8 cellular contexts compared by ENCODE assay signal in the genomic region with DNA sequence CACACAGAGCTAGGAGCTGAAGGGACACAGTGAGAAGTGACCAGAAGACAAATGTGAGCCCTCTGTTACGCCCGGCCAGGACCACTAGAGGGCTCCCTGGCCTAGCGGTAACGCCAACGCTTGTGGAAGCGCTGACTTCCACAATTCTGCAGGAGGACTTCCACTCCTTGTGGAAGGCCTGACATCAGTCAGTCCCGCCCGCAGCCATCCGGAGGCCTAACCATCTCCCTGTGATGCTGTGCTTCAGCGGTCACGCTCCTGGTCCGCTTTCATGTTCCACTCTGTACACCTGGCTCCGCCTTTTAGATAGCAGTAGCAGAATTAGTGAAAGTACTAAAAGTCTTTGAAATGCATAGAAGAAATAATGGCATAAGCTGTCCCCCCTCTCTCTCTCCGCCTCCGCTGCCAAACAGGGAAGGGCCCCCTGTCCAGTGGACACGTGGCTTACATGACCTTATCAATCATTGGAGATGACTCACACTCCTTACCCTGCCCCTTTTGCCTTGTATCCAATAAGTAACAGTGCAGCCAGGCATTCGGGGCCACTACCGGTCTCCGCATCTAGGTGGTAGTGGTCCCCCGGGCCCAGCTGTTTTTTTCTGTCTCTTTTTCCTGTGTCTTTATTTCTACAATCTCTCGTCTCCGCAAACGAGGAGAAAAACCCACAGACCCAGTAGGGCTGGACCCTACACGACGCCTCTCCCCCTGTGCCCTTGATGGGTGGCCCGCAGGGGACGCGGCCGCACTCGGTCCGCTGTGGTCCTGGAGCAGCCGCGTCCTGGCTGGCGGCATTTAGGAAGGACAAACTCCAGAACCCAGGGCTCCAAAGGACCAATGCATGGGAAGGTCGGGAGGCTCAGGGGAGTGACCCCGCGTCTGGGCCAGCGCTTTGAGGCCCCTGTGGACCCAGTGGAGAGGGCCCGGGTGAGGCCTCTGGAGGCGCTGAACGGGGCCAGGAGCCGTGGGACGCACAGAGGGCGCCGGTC. TPM values are rescaled to one million over a fixed set of nuclear protein-coding genes. Genes with fewer than 3 reads are reported as not detected.
DNase-seq lines count a peak whose midpoint lies in the region; ATAC-seq and TF ChIP-seq lines count a peak whose summit lies in the region.

No MANE protein-coding gene starts in this region.

- H3K4me2 ChIP-seq in PC-3 (ENCODE audit: low read length), result no peak overlapping the region
- H3K4me2 ChIP-seq in fibroblast of lung (ENCODE audit: extremely low read depth, insufficient read depth, low read length), result peak overlapping the region; percentile 25

- TF ChIP-seq CTCF in Caco-2 (IDR thresholded peaks at IDR 0.05; ENCODE audit: insufficient read depth in 1 of 2, low read depth in 1 of 2, low read length in 1 of 2, severe bottlenecking in 1 of 2, unreplicated experiment in 1 of 2) (peak; percentile 83 to 95), PC-3 (conservative IDR thresholded peaks at IDR 0.05; ENCODE audit: low read depth, low read length) (peak; percentile 82), fibroblast of lung (conservative IDR thresholded peaks at IDR 0.05 in 1 of 2, IDR thresholded peaks at IDR 0.05 in 1 of 2; ENCODE audit: low read depth in 1 of 2, low read length in 2 of 2) (peak; percentile 89 to 95)

- no peaks in the 10 kb centered on the region for H3F3A ChIP-seq in PC-3 (ENCODE audit: low read length, unreplicated experiment)

- H3K79me2 ChIP-seq in PC-3 (ENCODE audit: low read length) (no peaks in the 10 kb centered on the region), fibroblast of lung (ENCODE audit: control insufficient read depth, insufficient read depth, low read length) (no peaks in the 10 kb centered on the region)

- H3K4me1 ChIP-seq in Caco-2 (peaks cover 5% of the 10 kb centered on the region; the same call in 1 of the 2 replicates), PC-3 (ENCODE audit: insufficient read depth, low read length) (no peaks in the 10 kb centered on the region), fibroblast of lung (ENCODE audit: control insufficient read depth, extremely low read depth, insufficient read depth, low read length) (no peaks in the 10 kb centered on the region)

- BruUV-seq in Caco-2 (replicated peaks; lab: Mats Ljungman, UMichigan), result no TSS peak
- BruUV-seq in PC-3 (replicated peaks; lab: Mats Ljungman, UMichigan), result no TSS peak

- intact Hi-C loops in Caco-2 (cut with micrococcal nuclease; ENCODE audit: unreplicated experiment) (loop anchor here (1.0 kb wide), 3 partner anchors 24 to 127 kb away; no protein-coding TSS in a partner anchor), PC-3 (cut with micrococcal nuclease) (loop anchor here (1.0 kb wide), 2 partner anchors 24 to 126 kb away; no protein-coding TSS in a partner anchor)

- POLR2A ChIA-PET in Caco-2 (lab: Charles Lee), result no interaction called here
- POLR2A ChIA-PET in PC-3 (lab: Charles Lee; ENCODE audit: unreplicated experiment), result no interaction called here
- POLR2A ChIA-PET in naive thymus-derived CD8-positive, alpha-beta T cell (lab: Charles Lee), result no interaction called here

- no peak overlapping the region for H3K27ac Mint-ChIP-seq in Caco-2 (ENCODE audit: unreplicated experiment)
- peak overlapping the region in 4 of 10 donors; percentile 2 to 78 (median 44) for H3K27ac Mint-ChIP-seq in naive thymus-derived CD8-positive, alpha-beta T cell
- peak overlapping the region; percentile 74 for H3K27ac Mint-ChIP-seq in stimulated activated naive CD8-positive, alpha-beta T cell treated with anti-CD3 and anti-CD28 coated beads, Interleukin-15, Interleukin-2, amounts not matched to agents 100 ng/mL and 50 ng/mL, for 24 hours

- no peaks in the 10 kb centered on the region for H3K27me3 Mint-ChIP-seq in Caco-2 (ENCODE audit: insufficient read depth, unreplicated experiment)
- peaks cover 6 to 48% (median 20%) of the 10 kb centered on the region in 5 donors for H3K27me3 Mint-ChIP-seq in naive thymus-derived CD8-positive, alpha-beta T cell
- peaks cover 21% of the 10 kb centered on the region for H3K27me3 Mint-ChIP-seq in stimulated activated naive CD8-positive, alpha-beta T cell treated with anti-CD3 and anti-CD28 coated beads, Interleukin-15, Interleukin-2, amounts not matched to agents 100 ng/mL and 50 ng/mL, for 24 hours

- H3K4me1 Mint-ChIP-seq in Caco-2 (ENCODE audit: low read depth, unreplicated experiment), result peaks cover 8% of the 10 kb centered on the region
- H3K4me1 Mint-ChIP-seq in naive thymus-derived CD8-positive, alpha-beta T cell, result peaks cover 13 to 24% (median 15%) of the 10 kb centered on the region in 4 donors
- H3K4me1 Mint-ChIP-seq in stimulated activated naive CD8-positive, alpha-beta T cell treated with anti-CD3 and anti-CD28 coated beads, Interleukin-15, Interleukin-2, amounts not matched to agents 100 ng/mL and 50 ng/mL, for 24 hours (ENCODE audit: low read depth), result peaks cover 20% of the 10 kb centered on the region

- no peak overlapping the region for H3K9ac ChIP-seq in PC-3 (ENCODE audit: low read length)
- H3K9ac ChIP-seq in fibroblast of lung (ENCODE audit: insufficient read depth, low read length), result no peak overlapping the region

- peak; percentile 84 to 85 for DNase-seq in Caco-2
- DNase-seq in HuH-7.5 (ENCODE audit: low spot score), result peak; percentile 98
- DNase-seq in PC-3, result peak; percentile 93
- peak; percentile 76 to 77 for DNase-seq in activated T-cell treated with anti-CD3 and anti-CD28 coated beads, Interleukin-2, amount 50 U/mL, for 48 hours
- DNase-seq in fibroblast of lung (ENCODE audit: low read depth in 2 of 2), result peak; percentile 84 to 89
- peak; percentile 19 to 70 (median 53) for DNase-seq in naive thymus-derived CD8-positive, alpha-beta T cell

- peaks cover 21% of the 10 kb centered on the region for H3K9me3 Mint-ChIP-seq in Caco-2 (ENCODE audit: unreplicated experiment)
- H3K9me3 Mint-ChIP-seq in naive thymus-derived CD8-positive, alpha-beta T cell, result peaks cover 0 to 15% (median 5%) of the 10 kb centered on the region in 9 donors
- peaks cover 4% of the 10 kb centered on the region for H3K9me3 Mint-ChIP-seq in stimulated activated naive CD8-positive, alpha-beta T cell treated with anti-CD3 and anti-CD28 coated beads, Interleukin-15, Interleukin-2, amounts not matched to agents 100 ng/mL and 50 ng/mL, for 24 hours

- H3K9me3 ChIP-seq in Caco-2 (peaks cover 4% of the 10 kb centered on the region; the same call in 1 of the 2 replicates), PC-3 (ENCODE audit: low read length) (peaks cover 15% of the 10 kb centered on the region), fibroblast of lung (ENCODE audit: control insufficient read depth, insufficient read depth, low read depth, low read length) (no peaks in the 10 kb centered on the region)

- H2AFZ ChIP-seq in PC-3 (ENCODE audit: low read length) (no peak overlapping the region), fibroblast of lung (ENCODE audit: low read length) (no peak overlapping the region)

- H3K4me3 ChIP-seq in Caco-2 (ENCODE audit: low read depth, low read length) (no peak overlapping the region), PC-3 (ENCODE audit: low read length) (no peak overlapping the region), fibroblast of lung (replicated peaks in 1 of 4; ENCODE audit: control extremely low read depth in 1 of 4, insufficient read depth in 1 of 4, low read depth in 3 of 4, low read length in 4 of 4) (peak overlapping the region in 1 of 4 experiments; percentile 10)

- CTCF ChIA-PET in Caco-2 (lab: Charles Lee) (interaction anchor here (0.7 to 1.4 kb wide), 4 partner anchors 10 to 116 kb away, joined by 5 to 13 read pairs (median 5); no protein-coding TSS in a partner anchor), PC-3 (lab: Charles Lee) (interaction anchor here (0.6 to 1.3 kb wide), 6 partner anchors 12 to 1534 kb away, joined by 3 to 11 read pairs (median 7); partner anchors contain the start of genes RPL32 and SLC6A6)

- H3K27me3 ChIP-seq in Caco-2 (replicated peaks; ENCODE audit: control insufficient read depth, insufficient read depth, low read length) (no peaks in the 10 kb centered on the region), PC-3 (ENCODE audit: low read length) (no peaks in the 10 kb centered on the region), fibroblast of lung (ENCODE audit: control insufficient read depth, insufficient read depth, low read length) (peaks cover 5% of the 10 kb centered on the region)

- ATAC-seq in GM21423 (IDR thresholded peaks at IDR 0.05; ENCODE audit: unreplicated experiment) (peak; percentile 51), PC-3 (peak; percentile 99)
- peak; percentile 84 to 88 for ATAC-seq in naive thymus-derived CD8-positive, alpha-beta T cell

- no peaks in the 10 kb centered on the region for H3K9me2 ChIP-seq in PC-3 (replicated peaks; ENCODE audit: low read length)

- peak overlapping the region; percentile 51 for H3K4me3 Mint-ChIP-seq in Caco-2 (ENCODE audit: unreplicated experiment)
- H3K4me3 Mint-ChIP-seq in naive thymus-derived CD8-positive, alpha-beta T cell, result peak overlapping the region; percentile 78 to 93 (median 88)
- peak overlapping the region; percentile 76 for H3K4me3 Mint-ChIP-seq in stimulated activated naive CD8-positive, alpha-beta T cell treated with anti-CD3 and anti-CD28 coated beads, Interleukin-15, Interleukin-2, amounts not matched to agents 100 ng/mL and 50 ng/mL, for 24 hours

- H3K36me3 Mint-ChIP-seq in Caco-2 (ENCODE audit: insufficient read depth, unreplicated experiment), result no peaks in the 10 kb centered on the region
- H3K36me3 Mint-ChIP-seq in naive thymus-derived CD8-positive, alpha-beta T cell, result peaks cover 0 to 4% (median 0%) of the 10 kb centered on the region in 3 donors
- H3K36me3 Mint-ChIP-seq in stimulated activated naive CD8-positive, alpha-beta T cell treated with anti-CD3 and anti-CD28 coated beads, Interleukin-15, Interleukin-2, amounts not matched to agents 100 ng/mL and 50 ng/mL, for 24 hours (ENCODE audit: low read depth), result no peaks in the 10 kb centered on the region

- H4K20me1 ChIP-seq in PC-3 (ENCODE audit: low read length) (no peaks in the 10 kb centered on the region), fibroblast of lung (ENCODE audit: control insufficient read depth, extremely low read depth, insufficient read depth, low read length) (no peaks in the 10 kb centered on the region)

- H3K36me3 ChIP-seq in Caco-2 (ENCODE audit: control insufficient read depth, insufficient read depth, low read length) (no peaks in the 10 kb centered on the region), PC-3 (ENCODE audit: low read depth, low read length) (no peaks in the 10 kb centered on the region; the same call in 1 of the 2 replicates), fibroblast of lung (ENCODE audit: control insufficient read depth, insufficient read depth, low read length) (no peaks in the 10 kb centered on the region)

- H3K27ac ChIP-seq in PC-3 (ENCODE audit: low read length), result no peak overlapping the region
- H3K27ac ChIP-seq in fibroblast of lung (ENCODE audit: insufficient read depth, low read length), result no peak overlapping the region

RNA-seq across cellular contexts. Expression of gene RPL32, which starts 27.0 kb away (rescaled TPM):
- total RNA-seq in Caco-2 (2022) (1,713 and 1,899 TPM in 2 replicates), PC-3 (2014; rRNA removed) (2,037 and 2,663 TPM in 2 replicates), fibroblast of lung (1,141 and 1,244 TPM in 2 replicates)
- 1,855 and 2,018 TPM in 2 replicates for polyA plus RNA-seq in fibroblast of lung
- 2,758 and 2,760 TPM in 2 replicates for polyA plus RNA-seq in fibroblast of lung (2012)
- 351 and 379 TPM in 2 replicates for polyA minus RNA-seq in fibroblast of lung (ENCODE audit: low replicate concordance)
- total RNA-seq in naive thymus-derived CD8-positive, alpha-beta T cell, result 1,000 to 10,000 TPM; 4,123 to 4,303 TPM
- 1,000 to 10,000 TPM; 4,376 to 5,220 (median 4,420) TPM for polyA plus RNA-seq in naive thymus-derived CD8-positive, alpha-beta T cell
